In the genomic region with DNA sequence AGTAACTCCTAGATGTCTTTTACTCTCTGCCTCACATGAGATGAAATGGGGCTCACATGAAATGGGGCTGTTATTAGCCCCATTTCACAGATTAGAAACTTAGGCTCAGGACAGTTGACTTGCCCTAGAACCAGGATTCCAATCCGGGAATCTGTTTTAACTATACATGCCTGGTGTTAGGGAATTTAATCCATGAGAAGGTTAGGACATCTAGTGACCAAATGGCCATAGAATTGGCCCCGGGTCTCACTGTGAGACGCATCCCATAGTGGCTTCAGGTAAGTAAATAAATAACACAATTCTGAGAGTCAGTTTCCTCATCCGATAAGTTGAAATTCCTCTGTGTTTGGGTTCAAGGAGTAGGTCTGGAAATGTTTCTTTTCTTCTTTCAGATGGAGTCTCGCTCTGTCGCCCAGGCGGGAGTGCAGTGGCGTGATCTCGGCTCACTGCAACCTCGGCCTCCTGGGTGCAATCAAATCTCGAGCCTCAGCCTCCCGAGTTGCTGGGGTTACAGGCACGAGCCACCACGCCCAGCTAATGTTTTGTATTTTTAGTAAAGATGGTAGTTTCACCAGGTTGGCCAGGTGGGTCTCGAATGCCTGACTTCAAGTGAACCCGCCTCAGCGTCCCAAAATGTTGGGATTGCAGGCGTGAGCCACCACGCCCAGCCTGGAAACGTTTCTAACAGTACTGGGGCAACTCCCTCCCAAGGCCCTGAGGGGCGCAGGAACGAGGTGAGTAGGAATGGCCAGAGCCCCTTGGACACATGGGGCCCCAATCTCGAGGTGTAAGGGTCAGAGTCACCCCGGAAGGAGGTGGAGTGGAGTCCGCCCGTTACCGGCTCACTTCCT, we compare ENCODE assay signal across 8 cellular contexts. TPM values are rescaled to one million over a fixed set of nuclear protein-coding genes. Genes with fewer than 3 reads are reported as not detected.
DNase-seq lines count a peak whose midpoint lies in the region; ATAC-seq, FAIRE-seq and TF ChIP-seq lines count a peak whose summit lies in the region.

No MANE protein-coding gene starts in this region.

- FAIRE-seq in GM12891 (lab: Jason Lieb, UNC) = no peak

- intact Hi-C loops in colonic mucosa (cut with DNase I) = no loop called here

- no peak for DNase-seq in GM12891 (ENCODE audit: insufficient read length, low spot score)
- DNase-seq in RKO (ENCODE audit: low spot score) = peak; percentile 73
- DNase-seq in colonic mucosa = peak; percentile 52
- DNase-seq in OCI-M2 (lab: John Stamatoyannopoulos, UW; ENCODE audit: unreplicated experiment) = no peak

- H3K9ac ChIP-seq in colonic mucosa (ENCODE audit: low read depth in 2 of 2, low read length in 2 of 2) (peak overlapping the region; percentile 90 to 91), muscle layer of colon (ENCODE audit: low read length) (peak overlapping the region; percentile 95)

- H3K27ac ChIP-seq in colonic mucosa (peak overlapping the region; percentile 97), muscle layer of colon (ENCODE audit: low read depth, low read length) (peak overlapping the region; percentile 98)

- H3K36me3 ChIP-seq in colonic mucosa (peaks cover 3% of the 10 kb centered on the region), muscle layer of colon (ENCODE audit: insufficient read depth, low read length) (no peaks in the 10 kb centered on the region)

- ATAC-seq in GM18870 (IDR thresholded peaks at IDR 0.05; ENCODE audit: unreplicated experiment) = no peak
- no peak for ATAC-seq in HG03045 (IDR thresholded peaks at IDR 0.05; ENCODE audit: unreplicated experiment)
- ATAC-seq in HG03571 (IDR thresholded peaks at IDR 0.05; ENCODE audit: unreplicated experiment) = no peak

- no peaks in the 10 kb centered on the region for H3K9me3 ChIP-seq in colonic mucosa
- H3K9me3 ChIP-seq in muscle layer of colon (ENCODE audit: low read length) = no peaks in the 10 kb centered on the region

- peak; percentile 44; the same call in 1 of the 2 replicates for TF ChIP-seq POLR2A in GM12891 (IDR thresholded peaks at IDR 0.05; ENCODE audit: low read depth, low read length)

- H3K27me3 ChIP-seq in colonic mucosa (no peaks in the 10 kb centered on the region), muscle layer of colon (ENCODE audit: control insufficient read depth in 1 of 2, insufficient read depth in 2 of 2, low read length in 2 of 2) (peaks cover 0 to 2% of the 10 kb centered on the region in 2 donors)

- H3K4me1 ChIP-seq in colonic mucosa (no peaks in the 10 kb centered on the region), muscle layer of colon (ENCODE audit: insufficient read depth, low read length) (peaks cover 24% of the 10 kb centered on the region)

- TF ChIP-seq CTCF in colonic mucosa (IDR thresholded peaks at IDR 0.05) = no peak

- H3K4me3 ChIP-seq in colonic mucosa = peak overlapping the region; percentile 80
- H3K4me3 ChIP-seq in muscle layer of colon (ENCODE audit: low read depth in 1 of 2, low read length in 2 of 2) = peak overlapping the region; percentile 72 to 75

TF ChIP-seq in GM12891, 5 proteins besides CTCF, POLR2A, EP300 and RAD21:
- no peak for TF ChIP-seq PAX5 (IDR thresholded peaks at IDR 0.05; ENCODE audit: insufficient read depth, low read length, severe bottlenecking)
- TF ChIP-seq POU2F2 (IDR thresholded peaks at IDR 0.05; ENCODE audit: low read depth, low read length) = no peak
TF ChIP-seq in GM12891: peak in this region for 0.

RNA-seq across cellular contexts. Expression of a gene that starts 1.2 kb away (rescaled TPM):
- 6.1 TPM for polyA plus RNA-seq in GM12891 (2012; ENCODE audit: low read depth, missing spikeins)
- 10 to 100 TPM; 14.7 to 15.9 TPM for total RNA-seq in colonic mucosa

RNA-seq across cellular contexts. Expression of a gene that starts 4.7 kb away (rescaled TPM):
- 0.15 TPM for polyA plus RNA-seq in GM12891 (2012; ENCODE audit: low read depth, missing spikeins)
- 1 to 10 TPM in 1 of 2 donors, under 1 TPM in 1; 0.62 to 2.3 TPM for total RNA-seq in colonic mucosa

RNA-seq across cellular contexts. Expression of a gene that starts 57.5 kb away (rescaled TPM):
- polyA plus RNA-seq in GM12891 (2012; ENCODE audit: low read depth, missing spikeins) = 33.8 TPM
- 1 to 10 TPM; 2.1 to 4.0 TPM for total RNA-seq in colonic mucosa

Comparison
In these comparisons a context has a peak if more than half of its experiments do, and no peak if none do; other contexts are left out.
1. DNase-seq: peak in RKO (single experiment) and colonic mucosa (single experiment); none in GM12891 (single experiment) and OCI-M2 (single experiment).